Comparison of ENCODE assay signal across 8 cellular contexts in genomic region chr22:26590525-26590858, GRCh38. TPM values are rescaled to one million over a fixed set of nuclear protein-coding genes. Genes with fewer than 3 reads are reported as not detected.
DNase-seq lines count a peak whose midpoint lies in the region; ATAC-seq and TF ChIP-seq lines count a peak whose summit lies in the region.

No MANE protein-coding gene starts in this region.

- peaks cover 2% of the 10 kb centered on the region for H3K9me3 Mint-ChIP-seq in activated CD4-positive, alpha-beta T cell treated with anti-CD3 and anti-CD28 coated beads for 36 hours (ENCODE audit: low read depth)
- H3K9me3 Mint-ChIP-seq in activated naive CD8-positive, alpha-beta T cell treated with anti-CD3 and anti-CD28 coated beads, Interleukin-2, amount 10 ng/mL, durations not matched to agents 7 days and 5 days, result no peaks in the 10 kb centered on the region

- H3K36me3 Mint-ChIP-seq in activated CD4-positive, alpha-beta T cell treated with anti-CD3 and anti-CD28 coated beads for 36 hours (ENCODE audit: low read depth), result no peaks in the 10 kb centered on the region
- peaks cover 4% of the 10 kb centered on the region for H3K36me3 Mint-ChIP-seq in activated naive CD8-positive, alpha-beta T cell treated with anti-CD3 and anti-CD28 coated beads, Interleukin-2, amount 10 ng/mL, durations not matched to agents 7 days and 5 days

- no peak for ATAC-seq in activated CD4-positive, alpha-beta T cell treated with anti-CD3 and anti-CD28 coated beads for 36 hours
- ATAC-seq in activated naive CD8-positive, alpha-beta T cell treated with anti-CD3 and anti-CD28 coated beads, Interleukin-2, amount 10 ng/mL, durations not matched to agents 7 days and 5 days (ENCODE audit: low read depth), result no peak
- no peak for ATAC-seq in GM21528 (IDR thresholded peaks at IDR 0.05; ENCODE audit: low FRiP score, unreplicated experiment)

- intact Hi-C loops in activated CD4-positive, alpha-beta T cell treated with anti-CD3 and anti-CD28 coated beads for 36 hours (cut with DNase I, micrococcal nuclease), result loop anchor here (1.0 to 5.0 kb wide), 9 partner anchors 20 to 1327 kb away; partner anchors contain the start of genes ASPHD2 (in 1 of the 2), HPS4 (in 1 of the 2), MIAT (in 1 of the 2) and PITPNB (in 1 of the 2)
- intact Hi-C loops in stomach (cut with DNase I; ENCODE audit: low total_unique reads), result no loop called here

- H3K4me3 Mint-ChIP-seq in activated CD4-positive, alpha-beta T cell treated with anti-CD3 and anti-CD28 coated beads for 36 hours, result peak overlapping the region; percentile 90
- H3K4me3 Mint-ChIP-seq in activated naive CD8-positive, alpha-beta T cell treated with anti-CD3 and anti-CD28 coated beads, Interleukin-2, amount 10 ng/mL, durations not matched to agents 7 days and 5 days, result peak overlapping the region; percentile 88

- TF ChIP-seq POLR2A in stomach (IDR thresholded peaks at IDR 0.05), result no peak

- H3K4me1 Mint-ChIP-seq in activated CD4-positive, alpha-beta T cell treated with anti-CD3 and anti-CD28 coated beads for 36 hours, result peaks cover 47% of the 10 kb centered on the region
- peaks cover 67% of the 10 kb centered on the region for H3K4me1 Mint-ChIP-seq in activated naive CD8-positive, alpha-beta T cell treated with anti-CD3 and anti-CD28 coated beads, Interleukin-2, amount 10 ng/mL, durations not matched to agents 7 days and 5 days

- H3K4me1 ChIP-seq in iPS-18a (ENCODE audit: control insufficient read depth, low read depth, low read length) (peaks cover 12% of the 10 kb centered on the region), stomach (peaks cover 6 to 49% (median 24%) of the 10 kb centered on the region in 4 donors)

- no peaks in the 10 kb centered on the region for H3K9me3 ChIP-seq in iPS-18a (ENCODE audit: control insufficient read depth, low read depth, low read length)
- H3K9me3 ChIP-seq in stomach, result no peaks in the 10 kb centered on the region

- peak overlapping the region; percentile 87 for H3K4me3 ChIP-seq in iPS-18a (ENCODE audit: low read length)
- peak overlapping the region; percentile 88 to 94 (median 92) for H3K4me3 ChIP-seq in stomach

- H3K36me3 ChIP-seq in iPS-18a (ENCODE audit: control insufficient read depth, low read depth, low read length) (peaks cover 11% of the 10 kb centered on the region), stomach (no peaks in the 10 kb centered on the region)

- POLR2A ChIA-PET in activated CD4-positive, alpha-beta T cell treated with anti-CD3 and anti-CD28 coated beads for 36 hours (lab: Charles Lee), result no interaction called here
- POLR2A ChIA-PET in activated naive CD8-positive, alpha-beta T cell treated with anti-CD3 and anti-CD28 coated beads, Interleukin-2, amount 10 ng/mL, durations not matched to agents 7 days and 5 days (lab: Charles Lee), result interaction anchor here (1.9 kb wide), 1 partner anchor 10 kb away, joined by 5 read pairs; no protein-coding TSS in a partner anchor

- no peak for TF ChIP-seq EP300 in stomach (IDR thresholded peaks at IDR 0.05)

- no peak for DNase-seq in activated CD4-positive, alpha-beta T cell treated with anti-CD3 and anti-CD28 coated beads for 36 hours
- DNase-seq in activated CD4-positive, alpha-beta T cell treated with anti-CD3 and anti-CD28 coated beads for 48 hours, result no peak
- DNase-seq in activated naive CD8-positive, alpha-beta T cell treated with anti-CD3 and anti-CD28 coated beads, Interleukin-2, amount 10 ng/mL, durations not matched to agents 7 days and 5 days, result no peak
- DNase-seq in stomach (no peak), glomerular visceral epithelial cell (ENCODE audit: extremely low spot score) (no peak), SIG-M5 treated with dmso at 0.1 percent for 504 hours (lab: John Stamatoyannopoulos, UW; ENCODE audit: unreplicated experiment) (no peak)

- no peaks in the 10 kb centered on the region for H3K27me3 Mint-ChIP-seq in activated CD4-positive, alpha-beta T cell treated with anti-CD3 and anti-CD28 coated beads for 36 hours
- no peaks in the 10 kb centered on the region for H3K27me3 Mint-ChIP-seq in activated naive CD8-positive, alpha-beta T cell treated with anti-CD3 and anti-CD28 coated beads, Interleukin-2, amount 10 ng/mL, durations not matched to agents 7 days and 5 days

- H3K27ac Mint-ChIP-seq in activated CD4-positive, alpha-beta T cell treated with anti-CD3 and anti-CD28 coated beads for 36 hours, result peak overlapping the region; percentile 86
- H3K27ac Mint-ChIP-seq in activated naive CD8-positive, alpha-beta T cell treated with anti-CD3 and anti-CD28 coated beads, Interleukin-2, amount 10 ng/mL, durations not matched to agents 7 days and 5 days, result peak overlapping the region; percentile 85

- no peak for TF ChIP-seq CTCF in stomach (IDR thresholded peaks at IDR 0.05)

- H3K27me3 ChIP-seq in iPS-18a (ENCODE audit: control insufficient read depth, insufficient read depth, low read length), result no peaks in the 10 kb centered on the region
- H3K27me3 ChIP-seq in stomach, result peaks cover 0 to 10% (median 0%) of the 10 kb centered on the region in 3 donors

- H3K27ac ChIP-seq in iPS-18a (ENCODE audit: low read length), result no peak overlapping the region
- peak overlapping the region; percentile 79 to 92 (median 85) for H3K27ac ChIP-seq in stomach

- H3K9ac ChIP-seq in iPS-18a (ENCODE audit: low read length), result peak overlapping the region; percentile 45

- CTCF ChIA-PET in activated CD4-positive, alpha-beta T cell treated with anti-CD3 and anti-CD28 coated beads for 36 hours (lab: Charles Lee), result no interaction called here

- 18 to 31% (median 20%) methylated on average over 5 of the region's 5 CpGs for WGBS in stomach, 5 donors

RNA-seq across cellular contexts. Expression of gene TPST2, which starts 0.6 kb away (rescaled TPM):
- 10 to 100 TPM; 17.4 to 18.3 TPM for total RNA-seq in activated CD4-positive, alpha-beta T cell treated with anti-CD3 and anti-CD28 coated beads for 36 hours
- total RNA-seq in activated naive CD8-positive, alpha-beta T cell treated with anti-CD3 and anti-CD28 coated beads, Interleukin-2, amount 10 ng/mL, durations not matched to agents 7 days and 5 days, result 10 to 100 TPM; 54.8 to 58.5 TPM
- total RNA-seq in stomach, result 10 to 100 TPM in 4 of 5 donors, 1 to 10 TPM in 1; 9.7 to 88.3 (median 13.8) TPM
- 1 to 10 TPM; 5.3 to 7.1 (median 6.6) TPM for polyA plus RNA-seq in stomach

RNA-seq across cellular contexts. Expression of gene CRYBB1, which starts 27.3 kb away (rescaled TPM):
- not detected for total RNA-seq in activated CD4-positive, alpha-beta T cell treated with anti-CD3 and anti-CD28 coated beads for 36 hours
- not detected for total RNA-seq in activated naive CD8-positive, alpha-beta T cell treated with anti-CD3 and anti-CD28 coated beads, Interleukin-2, amount 10 ng/mL, durations not matched to agents 7 days and 5 days
- under 1 TPM in 1 of 5 donors, not detected in 4; 0.55 TPM for total RNA-seq in stomach
- polyA plus RNA-seq in stomach, result 1 to 10 TPM in 1 of 3 donors, under 1 TPM in 2; 0.20 to 1.2 (median 0.68) TPM

RNA-seq across cellular contexts. Expression of gene CRYBA4, which starts 31.3 kb away (rescaled TPM):
- total RNA-seq in activated CD4-positive, alpha-beta T cell treated with anti-CD3 and anti-CD28 coated beads for 36 hours, result not detected
- total RNA-seq in activated naive CD8-positive, alpha-beta T cell treated with anti-CD3 and anti-CD28 coated beads, Interleukin-2, amount 10 ng/mL, durations not matched to agents 7 days and 5 days, result not detected
- total RNA-seq in stomach, result not detected
- polyA plus RNA-seq in stomach, result not detected
